In genomic region chr22:44186737-44187136, GRCh38 we compare ENCODE assay signal across 17 cellular contexts. TPM values are rescaled to one million over a fixed set of nuclear protein-coding genes. Genes with fewer than 3 reads are reported as not detected.
"Had no signal": no experiment of that assay in that cellular context is flagged by ENCODE, and none has a peak within 500 bp of the region (broad histone marks: within the 10 kb centered on the region; RNA-seq: fewer than 3 reads in every experiment).

No MANE protein-coding gene starts in this region.

- H3K27ac Mint-ChIP-seq: activated naive CD4-positive, alpha-beta T cell treated with anti-CD3 and anti-CD28 coated beads, Interleukin-2, amount 50 U/mL, for 72 hours; activated T-helper 1 cell treated with anti-CD3 and anti-CD28 coated beads, Interleukin-12 subunit alpha, Interleukin-12 subunit beta, Interleukin-2, Interleukin-4 antibody, amounts not matched to agents 30 ng/mL and 10 ng/mL and 1 ng/mL, durations not matched to agents 14 hours and 24 hours and 36 hours; nephron progenitor cell had no signal

- H3K4me2 ChIP-seq: smooth muscle cell had no signal

- H3K4me1 ChIP-seq: gastroesophageal sphincter, right lobe of liver, testis had no signal

- H3K27me3 Mint-ChIP-seq: T-cell had no signal

- H3K9me3 Mint-ChIP-seq: activated naive CD4-positive, alpha-beta T cell treated with anti-CD3 and anti-CD28 coated beads, Interleukin-2, amount 50 U/mL, for 72 hours; activated T-helper 1 cell treated with anti-CD3 and anti-CD28 coated beads, Interleukin-12 subunit alpha, Interleukin-12 subunit beta, Interleukin-2, Interleukin-4 antibody, amounts not matched to agents 30 ng/mL and 10 ng/mL and 1 ng/mL, durations not matched to agents 14 hours and 24 hours and 36 hours; nephron progenitor cell; T-cell had no signal

- H3K4me3 ChIP-seq: gastroesophageal sphincter, right lobe of liver, smooth muscle cell, testis had no signal

- ATAC-seq: activated CD8-positive, alpha-beta T cell treated with anti-CD3 and anti-CD28 coated beads, Interleukin-2, amount 10 ng/mL, durations not matched to agents 7 days and 5 days; activated naive CD4-positive, alpha-beta T cell treated with anti-CD3 and anti-CD28 coated beads, Interleukin-2, amount 50 U/mL, for 72 hours; gastroesophageal sphincter; left cardiac atrium; right lobe of liver; T-cell had no signal

- H3K27ac ChIP-seq: epithelial cell of prostate, gastroesophageal sphincter, right lobe of liver, testis had no signal

- H3K27me3 ChIP-seq: right lobe of liver, testis had no signal

- H3K36me3 ChIP-seq: gastroesophageal sphincter, right lobe of liver had no signal

- H3K9me3 ChIP-seq: gastroesophageal sphincter, right lobe of liver, testis had no signal

- H3K4me3 Mint-ChIP-seq: activated CD8-positive, alpha-beta T cell treated with anti-CD3 and anti-CD28 coated beads, Interleukin-2, amount 10 ng/mL, durations not matched to agents 7 days and 5 days; activated T-helper 1 cell treated with anti-CD3 and anti-CD28 coated beads, Interleukin-12 subunit alpha, Interleukin-12 subunit beta, Interleukin-2, Interleukin-4 antibody, amounts not matched to agents 30 ng/mL and 10 ng/mL and 1 ng/mL, durations not matched to agents 14 hours and 24 hours and 36 hours; nephron progenitor cell; T-cell had no signal

- DNase-seq: activated CD4-positive, alpha-beta T cell treated with anti-CD3 and anti-CD28 coated beads for 1 hour; activated CD4-positive, alpha-beta T cell treated with anti-CD3 and anti-CD28 coated beads, Interleukin-2, amount 50 U/mL, for 1 hour; activated CD8-positive, alpha-beta T cell treated with anti-CD3 and anti-CD28 coated beads, Interleukin-2, amount 10 ng/mL, durations not matched to agents 7 days and 5 days; left cardiac atrium; nephron progenitor cell; occipital lobe; stimulated activated CD4-positive, alpha-beta T cell treated with anti-CD3 and anti-CD28 coated beads, Interleukin-2, amount 100 ng/mL, for 48 hours; stimulated activated naive CD4-positive, alpha-beta T cell; T-cell; testis had no signal

RNA-seq across cellular contexts. Expression of gene PARVG, which starts 6.0 kb away (rescaled TPM):
- total RNA-seq: bronchial epithelial cell had no signal
- polyA plus RNA-seq: smooth muscle cell had no signal
